22 cellular contexts compared by ENCODE assay signal in genomic region chr5:75690669-75691068, GRCh38. TPM values are rescaled to one million over a fixed set of nuclear protein-coding genes. Genes with fewer than 3 reads are reported as not detected.
DNase-seq lines count a peak whose midpoint lies in the region; ATAC-seq and TF ChIP-seq lines count a peak whose summit lies in the region.
"Had no signal": no experiment of that assay in that cellular context is flagged by ENCODE, and none has a peak within 500 bp of the region (broad histone marks: within the 10 kb centered on the region; RNA-seq: fewer than 3 reads in every experiment).

No MANE protein-coding gene starts in this region.

- H3K27me3 ChIP-seq in SK-N-SH (ENCODE audit: insufficient read depth) (no peaks in the 10 kb centered on the region), thyroid gland (no peaks in the 10 kb centered on the region)
- H3K27me3 ChIP-seq: SJCRH30 had no signal

- H3K9me2 ChIP-seq in SK-N-SH = no peaks in the 10 kb centered on the region

- H3K4me1 Mint-ChIP-seq in activated T-cell treated with anti-CD3 and anti-CD28 coated beads, Interleukin-2, amount 50 U/mL, for 72 hours (ENCODE audit: low read depth) = no peaks in the 10 kb centered on the region
- peaks cover 5% of the 10 kb centered on the region for H3K4me1 Mint-ChIP-seq in activated T-cell treated with anti-CD3 and anti-CD28 coated beads, Interleukin-2, amount 50 U/mL, for 24 hours (ENCODE audit: low read depth)
- H3K4me1 Mint-ChIP-seq in activated CD8-positive, alpha-beta T cell treated with anti-CD3 and anti-CD28 coated beads, Interleukin-2, amount 10 ng/mL, durations not matched to agents 7 days and 5 days (ENCODE audit: low read depth) = peaks cover 10% of the 10 kb centered on the region
- H3K4me1 Mint-ChIP-seq in natural killer cell = peaks cover 6% of the 10 kb centered on the region in 2 donors
- H3K4me1 Mint-ChIP-seq: B cell had no signal

- intact Hi-C loops in natural killer cell (cut with micrococcal nuclease) (no loop called here), thyroid gland (cut with DNase I) (no loop called here)

- peaks cover 2 to 28% of the 10 kb centered on the region in 2 donors for H3K36me3 Mint-ChIP-seq in activated T-cell treated with anti-CD3 and anti-CD28 coated beads, Interleukin-2, amount 50 U/mL, for 72 hours (ENCODE audit: insufficient read depth in 2 of 2)
- H3K36me3 Mint-ChIP-seq in activated T-cell treated with anti-CD3 and anti-CD28 coated beads, Interleukin-2, amount 50 U/mL, for 24 hours (ENCODE audit: low read depth) = peaks cover 79% of the 10 kb centered on the region
- H3K36me3 Mint-ChIP-seq in activated CD8-positive, alpha-beta T cell treated with anti-CD3 and anti-CD28 coated beads, Interleukin-2, amount 10 ng/mL, durations not matched to agents 7 days and 5 days (ENCODE audit: low read depth) = peaks cover 46% of the 10 kb centered on the region
- H3K36me3 Mint-ChIP-seq in natural killer cell = peaks cover 6% of the 10 kb centered on the region

- TF ChIP-seq EP300 in SK-N-SH (IDR thresholded peaks at IDR 0.05; ENCODE audit: borderline replicate concordance in 1 of 2, low read depth in 1 of 2, low read length in 1 of 2) = peak in 1 of 2 experiments; percentile 58; a peak in 1 of 4 replicates

- no peaks in the 10 kb centered on the region for H4K20me1 ChIP-seq in SK-N-SH (ENCODE audit: insufficient read depth)

- no peak for TF ChIP-seq CTCF in SK-N-SH (IDR thresholded peaks at IDR 0.05)
- no peak for TF ChIP-seq CTCF in natural killer cell (IDR thresholded peaks at IDR 0.05)
- no peak for TF ChIP-seq CTCF in thyroid gland (IDR thresholded peaks at IDR 0.05)

- peak overlapping the region; percentile 56 for H3K27ac Mint-ChIP-seq in activated T-cell treated with anti-CD3 and anti-CD28 coated beads, Interleukin-2, amount 50 U/mL, for 72 hours
- no peak overlapping the region for H3K27ac Mint-ChIP-seq in activated T-cell treated with anti-CD3 and anti-CD28 coated beads, Interleukin-2, amount 50 U/mL, for 24 hours
- H3K27ac Mint-ChIP-seq in activated CD8-positive, alpha-beta T cell treated with anti-CD3 and anti-CD28 coated beads, Interleukin-2, amount 10 ng/mL, durations not matched to agents 7 days and 5 days = peak overlapping the region; percentile 27
- peak overlapping the region; percentile 10 to 72 for H3K27ac Mint-ChIP-seq in natural killer cell
- H3K27ac Mint-ChIP-seq: B cell had no signal

- ATAC-seq in activated T-cell treated with anti-CD3 and anti-CD28 coated beads, Interleukin-2, amount 50 U/mL, for 72 hours (replicated peaks in 1 of 2) = no peak
- peak; percentile 58 for ATAC-seq in activated CD8-positive, alpha-beta T cell treated with anti-CD3 and anti-CD28 coated beads, Interleukin-2, amount 10 ng/mL, durations not matched to agents 7 days and 5 days
- peak; percentile 41 to 86 (median 86) for ATAC-seq in natural killer cell
- ATAC-seq in GM21529 (IDR thresholded peaks at IDR 0.05; ENCODE audit: unreplicated experiment) = no peak
- ATAC-seq: A549, K562 had no signal

- CTCF ChIA-PET in SK-N-SH (lab: Yijun Ruan, JAX) = interaction anchor here (0.6 to 2.5 kb wide), 4 partner anchors 9 to 484 kb away, joined by 3 to 11 read pairs (median 3); no protein-coding TSS in a partner anchor
- CTCF ChIA-PET in activated CD8-positive, alpha-beta T cell treated with anti-CD3 and anti-CD28 coated beads, Interleukin-2, amount 10 ng/mL, durations not matched to agents 7 days and 5 days (lab: Charles Lee) = interaction anchor here (1.1 to 2.6 kb wide), 2 partner anchors 10 to 22 kb away, joined by 3 to 9 read pairs; no protein-coding TSS in a partner anchor

- H3K4me1 ChIP-seq in SK-N-SH (ENCODE audit: control insufficient read depth in 1 of 2, insufficient read depth in 2 of 2, low read depth in 1 of 2, low read length in 1 of 2) (peaks cover 0 to 11% of the 10 kb centered on the region in 2 experiments; a peak in 2 of 4 replicates), thyroid gland (no peaks in the 10 kb centered on the region)

- 74% methylated on average over 1 of the region's 1 CpG for WGBS in SK-N-SH (ENCODE audit: low lambda C conversion rate)
- 92% methylated on average over 1 of the region's 1 CpG for WGBS in thyroid gland, 2 donors

- POLR2A ChIA-PET in SK-N-SH (lab: Yijun Ruan, JAX) = no interaction called here
- POLR2A ChIA-PET in activated CD8-positive, alpha-beta T cell treated with anti-CD3 and anti-CD28 coated beads, Interleukin-2, amount 10 ng/mL, durations not matched to agents 7 days and 5 days (lab: Charles Lee) = interaction anchor here (0.6 kb wide), 1 partner anchor 22 kb away, joined by 4 read pairs; no protein-coding TSS in a partner anchor

- no peak for TF ChIP-seq POLR2A in thyroid gland (IDR thresholded peaks at IDR 0.05)

- H3K9me3 Mint-ChIP-seq in activated T-cell treated with anti-CD3 and anti-CD28 coated beads, Interleukin-2, amount 50 U/mL, for 72 hours = no peaks in the 10 kb centered on the region
- H3K9me3 Mint-ChIP-seq in activated T-cell treated with anti-CD3 and anti-CD28 coated beads, Interleukin-2, amount 50 U/mL, for 24 hours = no peaks in the 10 kb centered on the region
- no peaks in the 10 kb centered on the region for H3K9me3 Mint-ChIP-seq in activated CD8-positive, alpha-beta T cell treated with anti-CD3 and anti-CD28 coated beads, Interleukin-2, amount 10 ng/mL, durations not matched to agents 7 days and 5 days (ENCODE audit: insufficient read depth)
- H3K9me3 Mint-ChIP-seq in natural killer cell = no peaks in the 10 kb centered on the region

- H3K4me2 ChIP-seq in SK-N-SH = no peak overlapping the region
- H3K4me2 ChIP-seq: A549 had no signal

- H3K27me3 Mint-ChIP-seq in activated T-cell treated with anti-CD3 and anti-CD28 coated beads, Interleukin-2, amount 50 U/mL, for 72 hours (ENCODE audit: low read depth) = no peaks in the 10 kb centered on the region
- H3K27me3 Mint-ChIP-seq in activated T-cell treated with anti-CD3 and anti-CD28 coated beads, Interleukin-2, amount 50 U/mL, for 24 hours = no peaks in the 10 kb centered on the region
- H3K27me3 Mint-ChIP-seq in activated CD8-positive, alpha-beta T cell treated with anti-CD3 and anti-CD28 coated beads, Interleukin-2, amount 10 ng/mL, durations not matched to agents 7 days and 5 days (ENCODE audit: low read depth) = no peaks in the 10 kb centered on the region
- no peaks in the 10 kb centered on the region for H3K27me3 Mint-ChIP-seq in natural killer cell (ENCODE audit: low read depth in 2 of 2)
- H3K27me3 Mint-ChIP-seq: B cell had no signal

- H3K9me3 ChIP-seq in SK-N-SH = no peaks in the 10 kb centered on the region
- H3K9me3 ChIP-seq in thyroid gland = no peaks in the 10 kb centered on the region
- H3K9me3 ChIP-seq: A549, SJCRH30 had no signal

- no peaks in the 10 kb centered on the region for H3K79me2 ChIP-seq in SK-N-SH (ENCODE audit: insufficient read depth)

- DNase-seq in activated T-cell treated with anti-CD3 and anti-CD28 coated beads, Interleukin-2, amount 50 U/mL, for 72 hours = no peak
- DNase-seq in activated T-cell treated with anti-CD3 and anti-CD28 coated beads, Interleukin-2, amount 50 U/mL, for 24 hours = no peak
- DNase-seq in SK-N-SH (peak; percentile 61), natural killer cell (no peak), GM03348 (ENCODE audit: low spot score) (no peak), thyroid gland (no peak)
- DNase-seq in activated CD8-positive, alpha-beta T cell treated with anti-CD3 and anti-CD28 coated beads, Interleukin-2, amount 10 ng/mL, durations not matched to agents 7 days and 5 days = peak; percentile 54
- DNase-seq: EL, GF-D8, H7, MM.1S, NCI-H1048, NCI-H1436, NCI-H187 treated with DMSO at 0.1 percent for 48 hours, NCI-H226, NCI-H510A treated with DMSO at 0.1 percent for 48 hours, NCI-H774, SJCRH30 had no signal

- H2AFZ ChIP-seq in SK-N-SH (ENCODE audit: low read depth) = no peak overlapping the region

- peak; percentile 11; the same call in 1 of the 2 replicates for TF ChIP-seq RAD21 in SK-N-SH (IDR thresholded peaks at IDR 0.05; ENCODE audit: low read length)

- H3K4me3 ChIP-seq in SK-N-SH (ENCODE audit: low read depth in 2 of 2, low read length in 1 of 2) (no peak overlapping the region), thyroid gland (replicated peaks in 1 of 3) (no peak overlapping the region)
- H3K4me3 ChIP-seq: A549, K562, SJCRH30 had no signal

- peak overlapping the region in 1 of 2 experiments; percentile 82; a peak in 2 of 4 replicates for H3K27ac ChIP-seq in SK-N-SH (ENCODE audit: low read depth in 2 of 2, low read length in 1 of 2)
- no peak overlapping the region for H3K27ac ChIP-seq in thyroid gland
- H3K27ac ChIP-seq: A549, SJCRH30 had no signal

- H3K9ac ChIP-seq in SK-N-SH = no peak overlapping the region

- no peak overlapping the region for H3K4me3 Mint-ChIP-seq in activated T-cell treated with anti-CD3 and anti-CD28 coated beads, Interleukin-2, amount 50 U/mL, for 72 hours
- H3K4me3 Mint-ChIP-seq in activated T-cell treated with anti-CD3 and anti-CD28 coated beads, Interleukin-2, amount 50 U/mL, for 24 hours = no peak overlapping the region
- no peak overlapping the region for H3K4me3 Mint-ChIP-seq in activated CD8-positive, alpha-beta T cell treated with anti-CD3 and anti-CD28 coated beads, Interleukin-2, amount 10 ng/mL, durations not matched to agents 7 days and 5 days
- H3K4me3 Mint-ChIP-seq in natural killer cell = no peak overlapping the region
- H3K4me3 Mint-ChIP-seq: B cell had no signal

- no peaks in the 10 kb centered on the region for H3F3A ChIP-seq in SK-N-SH (replicated peaks; ENCODE audit: insufficient read depth)

- H3K36me3 ChIP-seq in SK-N-SH (replicated peaks in 1 of 2; ENCODE audit: control insufficient read depth in 1 of 2, insufficient read depth in 2 of 2, low read length in 1 of 2) (peaks cover 57 to 69% of the 10 kb centered on the region in 2 experiments), thyroid gland (peaks cover 4 to 5% of the 10 kb centered on the region in 2 donors)

TF ChIP-seq in SK-N-SH, 30 proteins besides CTCF, POLR2A, EP300 and RAD21:
- TF ChIP-seq TCF12 (IDR thresholded peaks at IDR 0.05) (peak; percentile 12; the same call in 1 of the 2 replicates), RCOR1 (IDR thresholded peaks at IDR 0.05; ENCODE audit: low read length) (0 out of 2 replicates have a peak, but pooled peaks have one; percentile 17), GATA2 (CRISPR knock-in tag; IDR thresholded peaks at IDR 0.05) (peak; percentile 67), GABPA (IDR thresholded peaks at IDR 0.05; ENCODE audit: low read depth) (no peak)

RNA-seq across cellular contexts. Expression of gene POC5, which starts 26.6 kb away (rescaled TPM):
- 10 to 100 TPM; 27.7 to 36.5 TPM for total RNA-seq in activated T-cell treated with anti-CD3 and anti-CD28 coated beads, Interleukin-2, amount 50 U/mL, for 72 hours
- 15.9 and 16.2 TPM in 2 replicates for polyA plus RNA-seq in SK-N-SH (2012; rRNA removed)
- polyA plus RNA-seq in SK-N-SH (2012; cell fraction: cytosol; rRNA removed) = 14.0 and 17.9 TPM in 2 replicates
- polyA plus RNA-seq in SK-N-SH (2012; cell fraction: nucleus; rRNA removed) = 18.9 and 28.3 TPM in 2 replicates
- total RNA-seq in activated CD8-positive, alpha-beta T cell treated with anti-CD3 and anti-CD28 coated beads, Interleukin-2, amount 10 ng/mL, durations not matched to agents 7 days and 5 days = 10 to 100 TPM; 21.3 to 23.9 TPM
- total RNA-seq in natural killer cell = 10 to 100 TPM; 12.4 to 16.6 (median 12.5) TPM
- 10 to 100 TPM in 3 of 4 donors, 1 to 10 TPM in 1; 9.5 to 24.3 (median 14.4) TPM for total RNA-seq in thyroid gland

Comparison
In these comparisons a context has a peak if more than half of its experiments do, and no peak if none do; other contexts are left out.
1. ATAC-seq: peak in activated CD8-positive, alpha-beta T cell treated with anti-CD3 and anti-CD28 coated beads, Interleukin-2, amount 10 ng/mL, durations not matched to agents 7 days and 5 days (single experiment) and natural killer cell (3 of 3); none in activated T-cell treated with anti-CD3 and anti-CD28 coated beads, Interleukin-2, amount 50 U/mL, for 72 hours (0 of 2) and GM21529 (single experiment).
2. DNase-seq: peak in SK-N-SH (single experiment) and activated CD8-positive, alpha-beta T cell treated with anti-CD3 and anti-CD28 coated beads, Interleukin-2, amount 10 ng/mL, durations not matched to agents 7 days and 5 days (single experiment); none in activated T-cell treated with anti-CD3 and anti-CD28 coated beads, Interleukin-2, amount 50 U/mL, for 72 hours (0 of 2), activated T-cell treated with anti-CD3 and anti-CD28 coated beads, Interleukin-2, amount 50 U/mL, for 24 hours (single experiment), natural killer cell (single experiment), GM03348 (single experiment) and thyroid gland (0 of 2).